18 cellular contexts compared by ENCODE assay signal in genomic region chr17:50861334-50861676, GRCh38. TPM values are rescaled to one million over a fixed set of nuclear protein-coding genes. Genes with fewer than 3 reads are reported as not detected.
A peak's percentile ranks its signal among the peaks of the same experiment; 100 is the strongest.
DNase-seq lines count a peak whose midpoint lies in the region; ATAC-seq, FAIRE-seq and TF ChIP-seq lines count a peak whose summit lies in the region.
"Had no signal": no experiment of that assay in that cellular context is flagged by ENCODE, and none has a peak within 500 bp of the region (broad histone marks: within the 10 kb centered on the region; RNA-seq: fewer than 3 reads in every experiment).

No MANE protein-coding gene starts in this region.

- WGBS in hepatocyte (ENCODE audit: low lambda C conversion rate, missing lambda C conversion rate), result 90% methylated on average over 2 of the region's 2 CpGs

- H3K36me3 Mint-ChIP-seq in CD4-positive, alpha-beta memory T cell, result peaks cover 26 to 33% of the 10 kb centered on the region in 2 donors
- H3K36me3 Mint-ChIP-seq in activated naive CD8-positive, alpha-beta T cell treated with anti-CD3 and anti-CD28 coated beads for 36 hours, result peaks cover 16% of the 10 kb centered on the region
- peaks cover 52% of the 10 kb centered on the region for H3K36me3 Mint-ChIP-seq in stimulated activated effector memory CD8-positive, alpha-beta T cell treated with anti-CD3 and anti-CD28 coated beads, Interleukin-12 subunit alpha, Interleukin-12 subunit beta, amount 100 ng/mL, for 72 hours

- TF ChIP-seq POLR2A in GM12892 (IDR thresholded peaks at IDR 0.05; ENCODE audit: low read depth, low read length), result no peak

- no peak overlapping the region for H3K27ac ChIP-seq in CD4-positive, alpha-beta memory T cell (ENCODE audit: low read depth, low read length)
- no peak overlapping the region for H3K27ac ChIP-seq in hepatocyte
- H3K27ac ChIP-seq: brain microvascular endothelial cell, WERI-Rb-1 had no signal

- no peaks in the 10 kb centered on the region for H3K9me3 ChIP-seq in CD4-positive, alpha-beta memory T cell (ENCODE audit: control insufficient read depth in 1 of 2, low read length in 2 of 2)
- H3K9me3 ChIP-seq in hepatocyte (ENCODE audit: low read depth), result no peaks in the 10 kb centered on the region
- H3K9me3 ChIP-seq: HAP-1 had no signal

- FAIRE-seq in GM12892 (lab: Jason Lieb, UNC), result no peak
- FAIRE-seq: small intestine had no signal

- peak overlapping the region in 5 of 7 donors; percentile 6 to 92 (median 34) for H3K27ac Mint-ChIP-seq in CD4-positive, alpha-beta memory T cell
- peak overlapping the region; percentile 49 for H3K27ac Mint-ChIP-seq in activated naive CD8-positive, alpha-beta T cell treated with anti-CD3 and anti-CD28 coated beads for 36 hours
- H3K27ac Mint-ChIP-seq in stimulated activated effector memory CD8-positive, alpha-beta T cell treated with anti-CD3 and anti-CD28 coated beads, Interleukin-12 subunit alpha, Interleukin-12 subunit beta, amount 100 ng/mL, for 72 hours, result peak overlapping the region; percentile 65
- H3K27ac Mint-ChIP-seq: stimulated activated memory B cell treated with anti-CD40 and anti-IgM and Interleukin-4, amounts not matched to agents 10 μg/mL and 1 μg/mL and 100 μg/mL, for 72 hours had no signal

- DNase-seq in CD4-positive, alpha-beta memory T cell, result no peak
- no peak for DNase-seq in activated naive CD8-positive, alpha-beta T cell treated with anti-CD3 and anti-CD28 coated beads for 36 hours
- DNase-seq in hepatocyte (ENCODE audit: low spot score) (no peak), dermis blood vessel endothelial cell (no peak), GM12892 (ENCODE audit: insufficient read length) (no peak), RPMI8226 (no peak), pons (ENCODE audit: low spot score) (no peak)
- DNase-seq in stimulated activated effector memory CD8-positive, alpha-beta T cell treated with anti-CD3 and anti-CD28 coated beads, Interleukin-12 subunit alpha, Interleukin-12 subunit beta, amount 100 ng/mL, for 72 hours (ENCODE audit: low spot score in 2 of 2), result no peak
- DNase-seq: activated gamma-delta T cell, brain microvascular endothelial cell, DMS153, mesenchymal stem cell, small intestine, WERI-Rb-1 had no signal

- intact Hi-C loops in CD4-positive, alpha-beta memory T cell (cut with micrococcal nuclease), result no loop called here

- no peak for ATAC-seq in stimulated activated effector memory CD8-positive, alpha-beta T cell treated with anti-CD3 and anti-CD28 coated beads, Interleukin-12 subunit alpha, Interleukin-12 subunit beta, amount 100 ng/mL, for 72 hours
- ATAC-seq: Panc1; stimulated activated memory B cell treated with anti-CD40 and anti-IgM and Interleukin-4, amounts not matched to agents 10 μg/mL and 1 μg/mL and 100 μg/mL, for 72 hours had no signal

- H3K27me3 ChIP-seq in CD4-positive, alpha-beta memory T cell (ENCODE audit: insufficient read depth, low read length), result no peaks in the 10 kb centered on the region
- no peaks in the 10 kb centered on the region for H3K27me3 ChIP-seq in hepatocyte
- H3K27me3 ChIP-seq: brain microvascular endothelial cell had no signal

- H3K79me2 ChIP-seq in hepatocyte, result peaks cover 55% of the 10 kb centered on the region

- H3K36me3 ChIP-seq in CD4-positive, alpha-beta memory T cell (ENCODE audit: insufficient read depth, low read length), result peaks cover 12% of the 10 kb centered on the region
- H3K36me3 ChIP-seq in hepatocyte (replicated peaks; ENCODE audit: insufficient read depth, low read depth), result peaks cover 3% of the 10 kb centered on the region

- H3K27me3 Mint-ChIP-seq in CD4-positive, alpha-beta memory T cell, result no peaks in the 10 kb centered on the region
- peaks cover 4% of the 10 kb centered on the region for H3K27me3 Mint-ChIP-seq in activated naive CD8-positive, alpha-beta T cell treated with anti-CD3 and anti-CD28 coated beads for 36 hours
- H3K27me3 Mint-ChIP-seq: stimulated activated memory B cell treated with anti-CD40 and anti-IgM and Interleukin-4, amounts not matched to agents 10 μg/mL and 1 μg/mL and 100 μg/mL, for 72 hours had no signal

- peak overlapping the region in 4 of 8 donors; percentile 1 to 49 (median 47) for H3K4me3 Mint-ChIP-seq in CD4-positive, alpha-beta memory T cell
- no peak overlapping the region for H3K4me3 Mint-ChIP-seq in activated naive CD8-positive, alpha-beta T cell treated with anti-CD3 and anti-CD28 coated beads for 36 hours
- H3K4me3 Mint-ChIP-seq in stimulated activated effector memory CD8-positive, alpha-beta T cell treated with anti-CD3 and anti-CD28 coated beads, Interleukin-12 subunit alpha, Interleukin-12 subunit beta, amount 100 ng/mL, for 72 hours, result no peak overlapping the region
- H3K4me3 Mint-ChIP-seq: stimulated activated memory B cell treated with anti-CD40 and anti-IgM and Interleukin-4, amounts not matched to agents 10 μg/mL and 1 μg/mL and 100 μg/mL, for 72 hours had no signal

- H2AFZ ChIP-seq in hepatocyte, result no peak overlapping the region

- POLR2A ChIA-PET in CD4-positive, alpha-beta memory T cell (lab: Charles Lee; ENCODE audit: partially characterized antibody), result interaction anchor here (1.1 to 13.4 kb wide), 6 partner anchors 7 to 88 kb away, joined by 3 to 688 read pairs (median 115); no protein-coding TSS in a partner anchor

- H3K4me3 ChIP-seq in CD4-positive, alpha-beta memory T cell (ENCODE audit: low read length in 2 of 2), result no peak overlapping the region
- H3K4me3 ChIP-seq in hepatocyte, result no peak overlapping the region
- H3K4me3 ChIP-seq: HAP-1 had no signal

- peak overlapping the region; percentile 79 for H3K4me2 ChIP-seq in hepatocyte

- peaks cover 24 to 43% (median 30%) of the 10 kb centered on the region in 4 donors for H3K4me1 Mint-ChIP-seq in CD4-positive, alpha-beta memory T cell
- peaks cover 28% of the 10 kb centered on the region for H3K4me1 Mint-ChIP-seq in activated naive CD8-positive, alpha-beta T cell treated with anti-CD3 and anti-CD28 coated beads for 36 hours
- peaks cover 28% of the 10 kb centered on the region for H3K4me1 Mint-ChIP-seq in stimulated activated effector memory CD8-positive, alpha-beta T cell treated with anti-CD3 and anti-CD28 coated beads, Interleukin-12 subunit alpha, Interleukin-12 subunit beta, amount 100 ng/mL, for 72 hours

- H3K9me2 ChIP-seq in hepatocyte (replicated peaks; ENCODE audit: insufficient read depth), result no peaks in the 10 kb centered on the region

- TF ChIP-seq CTCF in hepatocyte (IDR thresholded peaks at IDR 0.05; ENCODE audit: poor library complexity), result no peak

- peaks cover 0 to 2% (median 0%) of the 10 kb centered on the region in 8 donors for H3K9me3 Mint-ChIP-seq in CD4-positive, alpha-beta memory T cell
- no peaks in the 10 kb centered on the region for H3K9me3 Mint-ChIP-seq in activated naive CD8-positive, alpha-beta T cell treated with anti-CD3 and anti-CD28 coated beads for 36 hours
- no peaks in the 10 kb centered on the region for H3K9me3 Mint-ChIP-seq in stimulated activated effector memory CD8-positive, alpha-beta T cell treated with anti-CD3 and anti-CD28 coated beads, Interleukin-12 subunit alpha, Interleukin-12 subunit beta, amount 100 ng/mL, for 72 hours
- H3K9me3 Mint-ChIP-seq: stimulated activated memory B cell treated with anti-CD40 and anti-IgM and Interleukin-4, amounts not matched to agents 10 μg/mL and 1 μg/mL and 100 μg/mL, for 72 hours had no signal

- H4K20me1 ChIP-seq in hepatocyte (ENCODE audit: insufficient read depth, poor library complexity, severe bottlenecking), result peaks cover 42% of the 10 kb centered on the region

- CTCF ChIA-PET in CD4-positive, alpha-beta memory T cell (lab: Charles Lee; ENCODE audit: partially characterized antibody), result interaction anchor here (0.6 to 9.4 kb wide), 5 partner anchors 10 to 93 kb away, joined by 3 to 102 read pairs (median 30); no protein-coding TSS in a partner anchor

- peaks cover 36% of the 10 kb centered on the region for H3K4me1 ChIP-seq in CD4-positive, alpha-beta memory T cell (ENCODE audit: insufficient read depth, low read length)
- H3K4me1 ChIP-seq in hepatocyte (ENCODE audit: insufficient read depth), result peaks cover 11% of the 10 kb centered on the region

RNA-seq across cellular contexts. Expression of gene TOB1, which starts 4.8 kb away (rescaled TPM):
- 100 to 1,000 TPM in 1 of 2 experiments, 10 to 100 TPM in 1; 93.7 to 104 TPM for total RNA-seq in CD4-positive, alpha-beta memory T cell
- polyA plus RNA-seq in CD4-positive, alpha-beta memory T cell, result 100 to 1,000 TPM in 1 of 2 donors, 10 to 100 TPM in 1; 74.3 to 102 TPM
- total RNA-seq in activated naive CD8-positive, alpha-beta T cell treated with anti-CD3 and anti-CD28 coated beads for 36 hours, result 10 to 100 TPM; 40.1 to 44.9 TPM
- total RNA-seq in hepatocyte (52.1 and 53.6 TPM in 2 replicates), dermis blood vessel endothelial cell (2.9 and 4.4 TPM in 2 replicates)
- polyA plus RNA-seq in hepatocyte, result 41.1 and 43.2 TPM in 2 replicates
- polyA plus RNA-seq in GM12892 (2012; ENCODE audit: missing spikeins), result 13.2 TPM

RNA-seq across cellular contexts. Expression of gene WFIKKN2, which starts 25.9 kb away (rescaled TPM):
- not detected for total RNA-seq in CD4-positive, alpha-beta memory T cell
- not detected for polyA plus RNA-seq in CD4-positive, alpha-beta memory T cell
- total RNA-seq in activated naive CD8-positive, alpha-beta T cell treated with anti-CD3 and anti-CD28 coated beads for 36 hours, result not detected
- 0.36 and 0.50 TPM in 2 replicates for total RNA-seq in hepatocyte
- 0.68 TPM in 1 of 2 replicates, not detected in the other for polyA plus RNA-seq in hepatocyte
- not detected in 2 replicates for total RNA-seq in dermis blood vessel endothelial cell
- not detected for polyA plus RNA-seq in GM12892 (2012; ENCODE audit: missing spikeins)
- total RNA-seq: glomerular endothelial cell had no signal
